Comparison of ENCODE assay signal across 17 cellular contexts in the genomic region with DNA sequence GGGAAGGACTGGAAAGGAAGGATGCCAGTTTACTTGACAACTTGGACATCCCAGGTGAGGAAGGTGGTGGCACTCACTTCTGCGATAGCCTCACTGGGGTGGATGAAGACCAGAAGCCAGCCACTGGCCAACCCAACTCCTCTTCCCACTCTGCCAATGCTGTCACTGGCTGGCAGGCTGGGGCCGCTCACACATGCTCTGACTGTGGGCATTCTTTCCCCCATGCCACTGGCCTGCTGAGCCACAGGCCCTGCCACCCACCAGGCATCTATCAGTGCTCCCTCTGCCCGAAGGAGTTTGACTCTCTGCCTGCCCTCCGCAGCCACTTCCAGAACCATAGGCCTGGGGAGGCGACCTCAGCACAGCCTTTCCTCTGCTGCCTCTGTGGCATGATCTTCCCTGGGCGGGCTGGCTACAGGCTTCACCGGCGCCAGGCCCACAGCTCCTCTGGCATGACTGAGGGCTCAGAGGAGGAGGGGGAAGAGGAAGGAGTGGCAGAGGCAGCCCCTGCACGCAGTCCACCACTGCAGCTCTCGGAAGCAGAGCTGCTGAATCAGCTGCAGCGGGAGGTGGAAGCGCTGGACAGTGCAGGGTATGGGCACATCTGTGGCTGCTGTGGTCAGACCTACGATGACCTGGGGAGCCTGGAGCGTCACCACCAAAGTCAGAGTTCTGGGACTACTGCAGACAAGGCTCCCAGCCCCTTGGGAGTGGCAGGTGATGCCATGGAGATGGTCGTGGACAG.
"Had no signal": no experiment of that assay in that cellular context is flagged by ENCODE, and none has a peak within 500 bp of the region (broad histone marks: within the 10 kb centered on the region; RNA-seq: fewer than 3 reads in every experiment).

No MANE protein-coding gene starts in this region.

- H3K4me1 ChIP-seq: breast epithelium had no signal

- H3K9me3 ChIP-seq: adrenal gland, breast epithelium, esophagus squamous epithelium, heart right ventricle, mucosa of descending colon, tibial artery had no signal

- H3K27ac ChIP-seq: adrenal gland, breast epithelium, esophagus squamous epithelium, heart right ventricle, tibial artery had no signal

- H3K4me3 ChIP-seq: adrenal gland, breast epithelium, esophagus squamous epithelium, heart right ventricle, mucosa of descending colon, tibial artery had no signal

- H3K36me3 ChIP-seq: breast epithelium had no signal

- H3K27me3 ChIP-seq: adrenal gland, breast epithelium, esophagus squamous epithelium, heart right ventricle, tibial artery had no signal

- DNase-seq: activated CD4-positive, alpha-beta T cell treated with anti-CD3 and anti-CD28 coated beads for 48 hours; activated CD4-positive, CD25-positive, alpha-beta regulatory T cell; activated CD8-positive, alpha-beta memory T cell treated with anti-CD3 and anti-CD28 coated beads, Interleukin-2, amount 50 U/mL, for 4 hours; activated effector memory CD4-positive, alpha-beta T cell treated with anti-CD3 and anti-CD28 coated beads, Interleukin-2, amount 50 U/mL, for 16 hours; activated T-cell treated with anti-CD3 and anti-CD28 coated beads, Interleukin-2, amount 50 U/mL, for 72 hours; adrenal gland; cortex of kidney; effector CD4-positive, alpha-beta T cell; esophagus squamous epithelium; heart right ventricle; mesenchymal stem cell; mucosa of descending colon; naive B cell; stimulated activated naive CD4-positive, alpha-beta T cell; T-helper 9 cell; tibial artery had no signal
